ENCODE assay signal across 21 cellular contexts in genomic region chr18:68822926-68823325, GRCh38. TPM values are rescaled to one million over a fixed set of nuclear protein-coding genes. Genes with fewer than 3 reads are reported as not detected.
DNase-seq lines count a peak whose midpoint lies in the region; ATAC-seq and TF ChIP-seq lines count a peak whose summit lies in the region.
"Had no signal": no experiment of that assay in that cellular context is flagged by ENCODE, and none has a peak within 500 bp of the region (broad histone marks: within the 10 kb centered on the region; RNA-seq: fewer than 3 reads in every experiment).

No MANE protein-coding gene starts in this region.

- WGBS in testis, 2 donors = 66 to 67% methylated on average over 5 of the region's 5 CpGs

- no peak for TF ChIP-seq POLR2A in testis (IDR thresholded peaks at IDR 0.05)

- H3K36me3 ChIP-seq in testis (ENCODE audit: low read depth, missing control alignments) = no peaks in the 10 kb centered on the region
- H3K36me3 ChIP-seq: MG63, SJSA1 had no signal

- no peaks in the 10 kb centered on the region for H3K27me3 ChIP-seq in testis
- H3K27me3 ChIP-seq: MG63, SJSA1 had no signal

- H3K9me3 ChIP-seq in testis = no peaks in the 10 kb centered on the region
- H3K9me3 ChIP-seq: MG63, SJSA1 had no signal

- peak; percentile 2 for DNase-seq in activated naive CD8-positive, alpha-beta T cell treated with anti-CD3 and anti-CD28 coated beads for 36 hours
- no peak for DNase-seq in activated naive CD8-positive, alpha-beta T cell treated with anti-CD3 and anti-CD28 coated beads, Interleukin-2, amount 50 U/mL, for 24 hours
- DNase-seq in HT1080 (ENCODE audit: low read depth) (peak; percentile 11), SK-MEL-5 (ENCODE audit: low read depth, low spot score) (peak; percentile 5), testis (peak; percentile 60), DMS153 (lab: John Stamatoyannopoulos, UW) (no peak)
- DNase-seq: C1 segment of cervical spinal cord, COR-L47, DMS79 treated with DMSO at 0.1 percent for 48 hours, GF-D8, KBM-7, MG63, NCI-H2029, NCI-H446, NCI-H524 treated with DMSO at 0.1 percent for 48 hours, NCI-H774, PC-3, Right ventricle myocardium superior had no signal

- no peaks in the 10 kb centered on the region for H3K9me3 Mint-ChIP-seq in activated naive CD8-positive, alpha-beta T cell treated with anti-CD3 and anti-CD28 coated beads for 36 hours
- H3K9me3 Mint-ChIP-seq in activated naive CD8-positive, alpha-beta T cell treated with anti-CD3 and anti-CD28 coated beads, Interleukin-2, amount 50 U/mL, for 24 hours = no peaks in the 10 kb centered on the region
- H3K9me3 Mint-ChIP-seq: CD4-positive, alpha-beta memory T cell had no signal

- no peak overlapping the region for H3K4me3 Mint-ChIP-seq in activated naive CD8-positive, alpha-beta T cell treated with anti-CD3 and anti-CD28 coated beads for 36 hours
- H3K4me3 Mint-ChIP-seq in activated naive CD8-positive, alpha-beta T cell treated with anti-CD3 and anti-CD28 coated beads, Interleukin-2, amount 50 U/mL, for 24 hours = no peak overlapping the region
- H3K4me3 Mint-ChIP-seq: CD4-positive, alpha-beta memory T cell had no signal

- no peaks in the 10 kb centered on the region for H3K4me1 Mint-ChIP-seq in activated naive CD8-positive, alpha-beta T cell treated with anti-CD3 and anti-CD28 coated beads for 36 hours
- H3K4me1 Mint-ChIP-seq in activated naive CD8-positive, alpha-beta T cell treated with anti-CD3 and anti-CD28 coated beads, Interleukin-2, amount 50 U/mL, for 24 hours = no peaks in the 10 kb centered on the region
- H3K4me1 Mint-ChIP-seq: CD4-positive, alpha-beta memory T cell had no signal

- no peaks in the 10 kb centered on the region for H3K36me3 Mint-ChIP-seq in activated naive CD8-positive, alpha-beta T cell treated with anti-CD3 and anti-CD28 coated beads for 36 hours
- H3K36me3 Mint-ChIP-seq in activated naive CD8-positive, alpha-beta T cell treated with anti-CD3 and anti-CD28 coated beads, Interleukin-2, amount 50 U/mL, for 24 hours (ENCODE audit: low read depth) = no peaks in the 10 kb centered on the region
- H3K36me3 Mint-ChIP-seq: CD4-positive, alpha-beta memory T cell had no signal

- H3K27ac ChIP-seq in testis = no peak overlapping the region
- H3K27ac ChIP-seq: SJSA1 had no signal

- no peaks in the 10 kb centered on the region for H3K27me3 Mint-ChIP-seq in activated naive CD8-positive, alpha-beta T cell treated with anti-CD3 and anti-CD28 coated beads for 36 hours
- H3K27me3 Mint-ChIP-seq in activated naive CD8-positive, alpha-beta T cell treated with anti-CD3 and anti-CD28 coated beads, Interleukin-2, amount 50 U/mL, for 24 hours = no peaks in the 10 kb centered on the region

- intact Hi-C loops in testis (cut with DNase I; ENCODE audit: low total_unique reads) = no loop called here

- H3K4me1 ChIP-seq in testis = no peaks in the 10 kb centered on the region
- H3K4me1 ChIP-seq: SJSA1 had no signal

- in situ Hi-C loops in SK-MEL-5 (cut with HindIII; ENCODE audit: low pct_unique_long_range_greater_than_20kb, low sequenced_read_pairs) = no loop called here

- no peak overlapping the region for H3K4me3 ChIP-seq in testis
- H3K4me3 ChIP-seq: MG63, SJSA1 had no signal

- ATAC-seq in activated naive CD8-positive, alpha-beta T cell treated with anti-CD3 and anti-CD28 coated beads, Interleukin-2, amount 50 U/mL, for 24 hours = no peak
- no peak for ATAC-seq in HG03159 (IDR thresholded peaks at IDR 0.05; ENCODE audit: unreplicated experiment)
- ATAC-seq: PC-3 had no signal

- H3K27ac Mint-ChIP-seq in activated naive CD8-positive, alpha-beta T cell treated with anti-CD3 and anti-CD28 coated beads for 36 hours = no peak overlapping the region
- no peak overlapping the region for H3K27ac Mint-ChIP-seq in activated naive CD8-positive, alpha-beta T cell treated with anti-CD3 and anti-CD28 coated beads, Interleukin-2, amount 50 U/mL, for 24 hours
- H3K27ac Mint-ChIP-seq: CD4-positive, alpha-beta memory T cell had no signal

- no peak for TF ChIP-seq CTCF in testis (IDR thresholded peaks at IDR 0.05)

RNA-seq across cellular contexts. Expression of gene CCDC102B, which starts 25.0 kb away (rescaled TPM):
- total RNA-seq in activated naive CD8-positive, alpha-beta T cell treated with anti-CD3 and anti-CD28 coated beads for 36 hours = 1 to 10 TPM; 1.4 to 1.6 TPM
- 0.19 and 2.6 TPM in 2 replicates for total RNA-seq in HT1080 (2014; rRNA removed; shearing (Covaris generic))
- 1.1 and 1.5 TPM in 2 replicates for polyA plus RNA-seq in HT1080 (2015; cell fraction: cytosol; rRNA removed)
- 0.82 and 2.4 TPM in 2 replicates for polyA plus RNA-seq in HT1080 (2015; cell fraction: nucleus; rRNA removed)
- 0.51 TPM in 1 of 2 replicates, not detected in the other for total RNA-seq in SK-MEL-5 (2014; rRNA removed; shearing (Covaris generic))
- polyA plus RNA-seq in SK-MEL-5 (2015; cell fraction: cytosol; rRNA removed) = 0.36 and 5.0 TPM in 2 replicates
- polyA plus RNA-seq in SK-MEL-5 (2015; cell fraction: nucleus; rRNA removed) = 0.27 and 0.57 TPM in 2 replicates
- total RNA-seq in testis = 10 to 100 TPM; 13.3 to 25.1 TPM
- polyA plus RNA-seq in testis (ENCODE audit: insufficient read depth, low read depth, low replicate concordance) = 14.9 TPM

Comparison
In these comparisons a context has a peak if more than half of its experiments do, and no peak if none do; other contexts are left out.
1. DNase-seq: peak in activated naive CD8-positive, alpha-beta T cell treated with anti-CD3 and anti-CD28 coated beads for 36 hours (single experiment), HT1080 (single experiment), SK-MEL-5 (single experiment) and testis (single experiment); none in activated naive CD8-positive, alpha-beta T cell treated with anti-CD3 and anti-CD28 coated beads, Interleukin-2, amount 50 U/mL, for 24 hours (single experiment) and DMS153 (single experiment).